ENCODE assay signal across 1 cellular context in the genomic region with DNA sequence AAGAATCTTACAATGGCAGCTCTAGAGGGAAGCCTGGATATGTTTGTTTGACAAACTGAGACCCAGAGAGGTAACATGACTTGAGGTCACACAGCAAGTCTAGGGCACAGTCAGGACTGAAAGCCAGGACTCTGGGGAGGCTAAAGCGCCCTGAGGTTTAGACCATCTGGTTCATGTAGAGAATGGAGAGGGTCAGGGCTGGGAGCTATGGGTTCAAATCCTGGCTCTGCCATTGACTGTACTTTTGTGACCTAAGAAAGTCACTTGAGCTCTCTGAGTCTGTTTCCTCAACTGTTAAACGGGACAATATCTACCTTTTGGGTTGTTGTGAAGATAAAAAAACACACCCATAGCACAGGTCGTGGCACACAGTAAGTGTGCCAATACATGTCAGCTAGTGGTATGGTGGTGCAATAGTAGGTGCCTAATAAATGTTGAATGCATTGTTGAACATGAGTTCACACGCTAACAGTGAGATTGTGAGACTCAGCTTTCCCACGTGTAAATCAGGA.
A peak's percentile ranks its signal among the peaks of the same experiment; 100 is the strongest.
TF ChIP-seq lines count a peak whose summit lies in the region.

No MANE protein-coding gene starts in this region.

TF ChIP-seq in HepG2, 621 proteins besides CTCF, POLR2A, EP300 and RAD21 (continued from another document and continues in another):
- TF ChIP-seq, protein P1, sequence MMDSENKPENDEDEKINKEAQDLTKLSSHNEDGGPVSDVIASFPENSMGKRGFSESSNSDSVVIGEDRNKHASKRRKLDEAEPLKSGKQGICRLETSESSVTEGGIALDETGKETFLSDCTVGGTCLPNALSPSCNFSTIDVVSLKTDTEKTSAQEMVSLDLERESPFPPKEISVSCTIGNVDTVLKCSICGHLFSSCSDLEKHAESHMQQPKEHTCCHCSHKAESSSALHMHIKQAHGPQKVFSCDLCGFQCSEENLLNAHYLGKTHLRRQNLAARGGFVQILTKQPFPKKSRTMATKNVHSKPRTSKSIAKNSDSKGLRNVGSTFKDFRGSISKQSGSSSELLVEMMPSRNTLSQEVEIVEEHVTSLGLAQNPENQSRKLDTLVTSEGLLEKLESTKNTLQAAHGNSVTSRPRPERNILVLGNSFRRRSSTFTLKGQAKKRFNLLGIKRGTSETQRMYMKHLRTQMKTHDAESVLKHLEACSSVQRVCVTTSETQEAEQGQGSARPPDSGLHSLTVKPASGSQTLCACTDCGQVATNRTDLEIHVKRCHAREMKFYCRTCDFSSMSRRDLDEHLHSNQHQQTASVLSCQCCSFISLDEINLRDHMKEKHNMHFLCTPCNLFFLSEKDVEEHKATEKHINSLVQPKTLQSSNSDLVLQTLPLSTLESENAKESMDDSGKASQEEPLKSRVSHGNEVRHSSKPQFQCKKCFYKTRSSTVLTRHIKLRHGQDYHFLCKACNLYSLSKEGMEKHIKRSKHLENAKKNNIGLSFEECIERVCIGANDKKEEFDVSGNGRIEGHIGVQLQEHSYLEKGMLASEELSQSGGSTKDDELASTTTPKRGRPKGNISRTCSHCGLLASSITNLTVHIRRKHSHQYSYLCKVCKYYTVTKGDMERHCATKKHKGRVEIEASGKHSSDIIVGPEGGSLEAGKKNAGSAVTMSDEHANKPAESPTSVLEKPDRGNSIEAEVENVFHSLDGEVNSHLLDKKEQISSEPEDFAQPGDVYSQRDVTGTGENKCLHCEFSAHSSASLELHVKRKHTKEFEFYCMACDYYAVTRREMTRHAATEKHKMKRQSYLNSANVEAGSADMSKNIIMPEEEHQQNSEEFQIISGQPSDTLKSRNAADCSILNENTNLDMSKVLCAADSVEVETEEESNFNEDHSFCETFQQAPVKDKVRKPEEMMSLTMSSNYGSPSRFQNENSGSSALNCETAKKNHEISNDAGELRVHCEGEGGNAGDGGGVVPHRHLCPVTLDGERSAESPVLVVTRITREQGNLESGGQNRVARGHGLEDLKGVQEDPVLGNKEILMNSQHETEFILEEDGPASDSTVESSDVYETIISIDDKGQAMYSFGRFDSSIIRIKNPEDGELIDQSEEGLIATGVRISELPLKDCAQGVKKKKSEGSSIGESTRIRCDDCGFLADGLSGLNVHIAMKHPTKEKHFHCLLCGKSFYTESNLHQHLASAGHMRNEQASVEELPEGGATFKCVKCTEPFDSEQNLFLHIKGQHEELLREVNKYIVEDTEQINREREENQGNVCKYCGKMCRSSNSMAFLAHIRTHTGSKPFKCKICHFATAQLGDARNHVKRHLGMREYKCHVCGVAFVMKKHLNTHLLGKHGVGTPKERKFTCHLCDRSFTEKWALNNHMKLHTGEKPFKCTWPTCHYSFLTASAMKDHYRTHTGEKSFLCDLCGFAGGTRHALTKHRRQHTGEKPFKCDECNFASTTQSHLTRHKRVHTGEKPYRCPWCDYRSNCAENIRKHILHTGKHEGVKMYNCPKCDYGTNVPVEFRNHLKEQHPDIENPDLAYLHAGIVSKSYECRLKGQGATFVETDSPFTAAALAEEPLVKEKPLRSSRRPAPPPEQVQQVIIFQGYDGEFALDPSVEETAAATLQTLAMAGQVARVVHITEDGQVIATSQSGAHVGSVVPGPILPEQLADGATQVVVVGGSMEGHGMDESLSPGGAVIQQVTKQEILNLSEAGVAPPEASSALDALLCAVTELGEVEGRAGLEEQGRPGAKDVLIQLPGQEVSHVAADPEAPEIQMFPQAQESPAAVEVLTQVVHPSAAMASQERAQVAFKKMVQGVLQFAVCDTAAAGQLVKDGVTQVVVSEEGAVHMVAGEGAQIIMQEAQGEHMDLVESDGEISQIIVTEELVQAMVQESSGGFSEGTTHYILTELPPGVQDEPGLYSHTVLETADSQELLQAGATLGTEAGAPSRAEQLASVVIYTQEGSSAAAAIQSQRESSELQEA (CRISPR knock-in tag; IDR thresholded peaks at IDR 0.05; ENCODE audit: not compliant biosample characterization): no peak
- TF ChIP-seq POLR2AphosphoS2 (IDR thresholded peaks at IDR 0.05; ENCODE audit: low read depth, low read length) (no peak), SMYD3 (CRISPR knock-in tag; IDR thresholded peaks at IDR 0.05) (no peak), MBD4 (IDR thresholded peaks at IDR 0.05; ENCODE audit: borderline replicate concordance, low read length) (no peak), ZBTB2 (CRISPR knock-in tag; IDR thresholded peaks at IDR 0.05; ENCODE audit: low read depth) (no peak), ZNF468 (CRISPR knock-in tag; IDR thresholded peaks at IDR 0.05) (no peak), STAG1 (CRISPR knock-in tag; IDR thresholded peaks at IDR 0.05) (no peak), ESRRA (CRISPR knock-in tag; IDR thresholded peaks at IDR 0.05; ENCODE audit: low read depth) (0 out of 2 replicates have a peak, but pooled peaks have one; percentile 7), CBX2 (IDR thresholded peaks at IDR 0.05; ENCODE audit: low read depth, low read length) (no peak), CBX2 (CRISPR knock-in tag; IDR thresholded peaks at IDR 0.05; ENCODE audit: low read depth) (peak; percentile 80; the same call in 1 of the 2 replicates), SMARCC2 (IDR thresholded peaks at IDR 0.05) (no peak), NONO (IDR thresholded peaks at IDR 0.05) (no peak), NONO (CRISPR knock-in tag; conservative IDR thresholded peaks at IDR 0.05) (no peak), SAP130 (CRISPR knock-in tag; IDR thresholded peaks at IDR 0.05; ENCODE audit: low read depth) (no peak), PAX8 (CRISPR knock-in tag; IDR thresholded peaks at IDR 0.05; ENCODE audit: borderline replicate concordance) (no peak), ZNF337 (CRISPR knock-in tag; IDR thresholded peaks at IDR 0.05; ENCODE audit: borderline replicate concordance, low read depth) (no peak), SPEN (CRISPR knock-in tag; IDR thresholded peaks at IDR 0.05; ENCODE audit: low read depth) (no peak), ZNF512B (CRISPR knock-in tag; IDR thresholded peaks at IDR 0.05; ENCODE audit: borderline replicate concordance) (0 out of 2 replicates have a peak, but pooled peaks have one; percentile 92), MTF1 (CRISPR knock-in tag; IDR thresholded peaks at IDR 0.05) (no peak), ZSCAN29 (CRISPR knock-in tag; conservative IDR thresholded peaks at IDR 0.05) (no peak), ZNF512 (CRISPR knock-in tag; IDR thresholded peaks at IDR 0.05) (no peak), ZMYM3 (CRISPR knock-in tag; IDR thresholded peaks at IDR 0.05) (peak; percentile 92), ZNF101 (CRISPR knock-in tag; IDR thresholded peaks at IDR 0.05; ENCODE audit: borderline replicate concordance, low read depth) (no peak), NPAS2 (CRISPR knock-in tag; IDR thresholded peaks at IDR 0.05; ENCODE audit: borderline replicate concordance) (no peak), SMC3 (IDR thresholded peaks at IDR 0.05; ENCODE audit: low read length) (no peak), NRL (CRISPR knock-in tag; IDR thresholded peaks at IDR 0.05; ENCODE audit: borderline replicate concordance) (no peak), ZNF775 (CRISPR knock-in tag; IDR thresholded peaks at IDR 0.05; ENCODE audit: borderline replicate concordance) (no peak), GATA4 (IDR thresholded peaks at IDR 0.05; ENCODE audit: borderline replicate concordance, low read depth) (peak; percentile 64; the same call in 1 of the 2 replicates), RCOR2 (CRISPR knock-in tag; IDR thresholded peaks at IDR 0.05) (peak; percentile 44), ZBTB14 (CRISPR knock-in tag; IDR thresholded peaks at IDR 0.05) (no peak), ZNF772 (CRISPR knock-in tag; IDR thresholded peaks at IDR 0.05) (no peak), PHF5A (CRISPR knock-in tag; IDR thresholded peaks at IDR 0.05; ENCODE audit: low read depth, unreplicated experiment) (peak; percentile 67), ZFAT (CRISPR knock-in tag; conservative IDR thresholded peaks at IDR 0.05) (no peak), FOXA1 (IDR thresholded peaks at IDR 0.05) (no peak), FOXA1 (CRISPR knock-in tag; IDR thresholded peaks at IDR 0.05) (no peak), ZNF382 (CRISPR knock-in tag; IDR thresholded peaks at IDR 0.05; ENCODE audit: borderline replicate concordance) (no peak), SAFB2 (CRISPR knock-in tag; IDR thresholded peaks at IDR 0.05; ENCODE audit: borderline replicate concordance, low read depth) (no peak; the same call in 1 of the 2 replicates), SSRP1 (CRISPR knock-in tag; IDR thresholded peaks at IDR 0.05) (0 out of 2 replicates have a peak, but pooled peaks have one; percentile 3), SRSF9 (IDR thresholded peaks at IDR 0.05; ENCODE audit: borderline replicate concordance, insufficient read depth, low read depth, low read length, poor library complexity, severe bottlenecking) (no peak)
- TF ChIP-seq, protein P2, sequence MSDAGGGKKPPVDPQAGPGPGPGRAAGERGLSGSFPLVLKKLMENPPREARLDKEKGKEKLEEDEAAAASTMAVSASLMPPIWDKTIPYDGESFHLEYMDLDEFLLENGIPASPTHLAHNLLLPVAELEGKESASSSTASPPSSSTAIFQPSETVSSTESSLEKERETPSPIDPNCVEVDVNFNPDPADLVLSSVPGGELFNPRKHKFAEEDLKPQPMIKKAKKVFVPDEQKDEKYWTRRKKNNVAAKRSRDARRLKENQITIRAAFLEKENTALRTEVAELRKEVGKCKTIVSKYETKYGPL (CRISPR knock-in tag; IDR thresholded peaks at IDR 0.05): no peak
- TF ChIP-seq, protein P3, sequence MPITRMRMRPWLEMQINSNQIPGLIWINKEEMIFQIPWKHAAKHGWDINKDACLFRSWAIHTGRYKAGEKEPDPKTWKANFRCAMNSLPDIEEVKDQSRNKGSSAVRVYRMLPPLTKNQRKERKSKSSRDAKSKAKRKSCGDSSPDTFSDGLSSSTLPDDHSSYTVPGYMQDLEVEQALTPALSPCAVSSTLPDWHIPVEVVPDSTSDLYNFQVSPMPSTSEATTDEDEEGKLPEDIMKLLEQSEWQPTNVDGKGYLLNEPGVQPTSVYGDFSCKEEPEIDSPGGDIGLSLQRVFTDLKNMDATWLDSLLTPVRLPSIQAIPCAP (CRISPR knock-in tag; IDR thresholded peaks at IDR 0.05; ENCODE audit: low read depth): no peak
- TF ChIP-seq, protein P4, sequence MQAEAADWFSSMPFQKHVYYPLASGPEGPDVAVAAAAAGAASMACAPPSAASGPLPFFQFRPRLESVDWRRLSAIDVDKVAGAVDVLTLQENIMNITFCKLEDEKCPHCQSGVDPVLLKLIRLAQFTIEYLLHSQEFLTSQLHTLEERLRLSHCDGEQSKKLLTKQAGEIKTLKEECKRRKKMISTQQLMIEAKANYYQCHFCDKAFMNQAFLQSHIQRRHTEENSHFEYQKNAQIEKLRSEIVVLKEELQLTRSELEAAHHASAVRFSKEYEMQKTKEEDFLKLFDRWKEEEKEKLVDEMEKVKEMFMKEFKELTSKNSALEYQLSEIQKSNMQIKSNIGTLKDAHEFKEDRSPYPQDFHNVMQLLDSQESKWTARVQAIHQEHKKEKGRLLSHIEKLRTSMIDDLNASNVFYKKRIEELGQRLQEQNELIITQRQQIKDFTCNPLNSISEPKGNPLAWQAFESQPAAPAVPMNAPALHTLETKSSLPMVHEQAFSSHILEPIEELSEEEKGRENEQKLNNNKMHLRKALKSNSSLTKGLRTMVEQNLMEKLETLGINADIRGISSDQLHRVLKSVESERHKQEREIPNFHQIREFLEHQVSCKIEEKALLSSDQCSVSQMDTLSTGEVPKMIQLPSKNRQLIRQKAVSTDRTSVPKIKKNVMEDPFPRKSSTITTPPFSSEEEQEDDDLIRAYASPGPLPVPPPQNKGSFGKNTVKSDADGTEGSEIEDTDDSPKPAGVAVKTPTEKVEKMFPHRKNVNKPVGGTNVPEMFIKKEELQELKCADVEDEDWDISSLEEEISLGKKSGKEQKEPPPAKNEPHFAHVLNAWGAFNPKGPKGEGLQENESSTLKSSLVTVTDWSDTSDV (CRISPR knock-in tag; IDR thresholded peaks at IDR 0.05): no peak
